Comparison of ENCODE assay signal across 1 cellular context in genomic region chr2:229780856-229781773, GRCh38.
TF ChIP-seq lines count a peak whose summit lies in the region.

No MANE protein-coding gene starts in this region.

TF ChIP-seq in H1, 55 proteins besides CTCF, POLR2A, EP300 and RAD21:
- peak; percentile 45 for TF ChIP-seq CHD7 (IDR thresholded peaks at IDR 0.05; ENCODE audit: insufficient replicate concordance, low read length)
- no peak for TF ChIP-seq ASH2L (IDR thresholded peaks at IDR 0.05; ENCODE audit: low read length)
- TF ChIP-seq RXRA (IDR thresholded peaks at IDR 0.05; ENCODE audit: insufficient read depth, low read depth, low read length): no peak
